In the genomic region with DNA sequence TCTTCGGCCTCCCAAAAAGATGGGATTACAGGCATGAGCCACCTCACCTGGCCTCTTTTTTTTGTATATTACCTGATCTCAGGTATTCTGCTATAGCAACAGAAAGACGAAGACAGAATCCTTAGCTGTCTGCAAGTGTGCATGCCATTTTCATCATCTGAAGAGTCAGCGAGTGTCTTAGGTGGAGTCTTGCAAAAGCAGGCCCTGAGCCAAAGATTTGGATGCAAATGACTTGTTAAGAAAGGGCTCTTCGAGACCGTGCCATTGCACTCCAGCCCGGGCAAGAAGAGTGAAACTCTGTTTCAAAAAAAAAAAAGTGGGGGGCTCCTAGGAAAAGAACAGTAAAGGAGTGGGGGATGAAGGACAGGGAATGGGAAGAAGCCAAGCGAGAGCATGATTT, we compare ENCODE assay signal across 8 cellular contexts. TPM values are rescaled to one million over a fixed set of nuclear protein-coding genes. Genes with fewer than 3 reads are reported as not detected.
A peak's percentile ranks its signal among the peaks of the same experiment; 100 is the strongest.
DNase-seq lines count a peak whose midpoint lies in the region; ATAC-seq and TF ChIP-seq lines count a peak whose summit lies in the region.

No MANE protein-coding gene starts in this region.

- H3K9me3 Mint-ChIP-seq in activated CD8-positive, alpha-beta T cell treated with anti-CD3 and anti-CD28 coated beads, Interleukin-2, amount 10 ng/mL, durations not matched to agents 7 days and 5 days (ENCODE audit: insufficient read depth): no peaks in the 10 kb centered on the region

- H3K27me3 Mint-ChIP-seq in activated CD8-positive, alpha-beta T cell treated with anti-CD3 and anti-CD28 coated beads, Interleukin-2, amount 10 ng/mL, durations not matched to agents 7 days and 5 days (ENCODE audit: low read depth): no peaks in the 10 kb centered on the region

- H3K36me3 ChIP-seq in SK-N-SH (replicated peaks in 1 of 2; ENCODE audit: control insufficient read depth in 1 of 2, insufficient read depth in 2 of 2, low read length in 1 of 2) (no peaks in the 10 kb centered on the region), iPS-18a (ENCODE audit: control insufficient read depth, low read depth, low read length) (no peaks in the 10 kb centered on the region), subcutaneous abdominal adipose tissue (ENCODE audit: control insufficient read depth in 5 of 5, insufficient read depth in 5 of 5, low read length in 5 of 5) (no peaks in the 10 kb centered on the region)

- H3K4me1 Mint-ChIP-seq in activated CD8-positive, alpha-beta T cell treated with anti-CD3 and anti-CD28 coated beads, Interleukin-2, amount 10 ng/mL, durations not matched to agents 7 days and 5 days (ENCODE audit: low read depth): peaks cover 69% of the 10 kb centered on the region

- no peaks in the 10 kb centered on the region for H3K9me3 ChIP-seq in SK-N-SH
- no peaks in the 10 kb centered on the region for H3K9me3 ChIP-seq in iPS-18a (ENCODE audit: control insufficient read depth, low read depth, low read length)
- H3K9me3 ChIP-seq in subcutaneous abdominal adipose tissue (ENCODE audit: control insufficient read depth in 5 of 5, low read length in 5 of 5): no peaks in the 10 kb centered on the region

- H3K36me3 Mint-ChIP-seq in activated CD8-positive, alpha-beta T cell treated with anti-CD3 and anti-CD28 coated beads, Interleukin-2, amount 10 ng/mL, durations not matched to agents 7 days and 5 days (ENCODE audit: low read depth): peaks cover 25% of the 10 kb centered on the region

- H3F3A ChIP-seq in SK-N-SH (replicated peaks; ENCODE audit: insufficient read depth): peaks cover 19% of the 10 kb centered on the region

- H3K4me1 ChIP-seq in SK-N-SH (ENCODE audit: control insufficient read depth in 1 of 2, insufficient read depth in 2 of 2, low read depth in 1 of 2, low read length in 1 of 2) (peaks cover 6 to 17% of the 10 kb centered on the region in 2 experiments; a peak in 3 of 4 replicates), iPS-18a (ENCODE audit: control insufficient read depth, low read depth, low read length) (peaks cover 17% of the 10 kb centered on the region), subcutaneous abdominal adipose tissue (ENCODE audit: control insufficient read depth in 5 of 5, insufficient read depth in 5 of 5, low read length in 5 of 5) (peaks cover 13 to 53% (median 35%) of the 10 kb centered on the region in 5 donors)

- DNase-seq in SK-N-SH (no peak), globus pallidus (ENCODE audit: low spot score) (no peak)
- peak; percentile 51 for DNase-seq in activated CD8-positive, alpha-beta T cell treated with anti-CD3 and anti-CD28 coated beads, Interleukin-2, amount 10 ng/mL, durations not matched to agents 7 days and 5 days

- H3K9me2 ChIP-seq in SK-N-SH: no peaks in the 10 kb centered on the region

- peak overlapping the region; percentile 100 for H3K27ac Mint-ChIP-seq in activated CD8-positive, alpha-beta T cell treated with anti-CD3 and anti-CD28 coated beads, Interleukin-2, amount 10 ng/mL, durations not matched to agents 7 days and 5 days

- TF ChIP-seq RAD21 in SK-N-SH (IDR thresholded peaks at IDR 0.05; ENCODE audit: low read length): no peak

- no peak overlapping the region for H3K4me3 ChIP-seq in SK-N-SH (ENCODE audit: low read depth in 2 of 2, low read length in 1 of 2)
- no peak overlapping the region for H3K4me3 ChIP-seq in iPS-18a (ENCODE audit: low read length)
- peak overlapping the region in 4 of 5 donors; percentile 1 to 47 (median 26) for H3K4me3 ChIP-seq in subcutaneous abdominal adipose tissue (ENCODE audit: low read depth in 1 of 5, low read length in 5 of 5)

- H3K27ac ChIP-seq in SK-N-SH (ENCODE audit: low read depth in 2 of 2, low read length in 1 of 2) (peak overlapping the region; percentile 96 to 97), iPS-18a (ENCODE audit: low read length) (no peak overlapping the region), subcutaneous abdominal adipose tissue (ENCODE audit: low read depth, low read length) (peak overlapping the region; percentile 99)

- ATAC-seq in SK-N-SH treated with all-trans-retinoic acid at 6 μM for 48 hours: no peak
- ATAC-seq in activated CD8-positive, alpha-beta T cell treated with anti-CD3 and anti-CD28 coated beads, Interleukin-2, amount 10 ng/mL, durations not matched to agents 7 days and 5 days: no peak
- no peak for ATAC-seq in GM18867 (IDR thresholded peaks at IDR 0.05; ENCODE audit: unreplicated experiment)
- no peak for ATAC-seq in GM18868 (IDR thresholded peaks at IDR 0.05; ENCODE audit: unreplicated experiment)

- H4K20me1 ChIP-seq in SK-N-SH (ENCODE audit: insufficient read depth): no peaks in the 10 kb centered on the region

- no peak for TF ChIP-seq CTCF in SK-N-SH (IDR thresholded peaks at IDR 0.05)

- POLR2A ChIA-PET in SK-N-SH (lab: Yijun Ruan, JAX): interaction anchor here (0.6 kb wide), 1 partner anchor 868 kb away, joined by 3 read pairs; no protein-coding TSS in a partner anchor
- POLR2A ChIA-PET in activated CD8-positive, alpha-beta T cell treated with anti-CD3 and anti-CD28 coated beads, Interleukin-2, amount 10 ng/mL, durations not matched to agents 7 days and 5 days (lab: Charles Lee): interaction anchor here (1.0 to 21.4 kb wide), 7 partner anchors 11 to 62 kb away, joined by 3 to 2005 read pairs (median 35); partner anchors contain the start of genes B2M, PATL2, SPG11 and TRIM69

- TF ChIP-seq EP300 in SK-N-SH (IDR thresholded peaks at IDR 0.05; ENCODE audit: borderline replicate concordance in 1 of 2, low read depth in 1 of 2, low read length in 1 of 2): no peak

- H3K9ac ChIP-seq in SK-N-SH (no peak overlapping the region; the same call in 1 of the 2 replicates), iPS-18a (ENCODE audit: low read length) (peak overlapping the region; percentile 4), subcutaneous abdominal adipose tissue (ENCODE audit: low read length in 5 of 5) (no peak overlapping the region)

- H3K4me2 ChIP-seq in SK-N-SH: peak overlapping the region; percentile 34; the same call in 1 of the 2 replicates

- H3K27me3 ChIP-seq in SK-N-SH (ENCODE audit: insufficient read depth): no peaks in the 10 kb centered on the region
- H3K27me3 ChIP-seq in iPS-18a (ENCODE audit: control insufficient read depth, insufficient read depth, low read length): peaks cover 10% of the 10 kb centered on the region
- H3K27me3 ChIP-seq in subcutaneous abdominal adipose tissue (ENCODE audit: control insufficient read depth in 5 of 5, insufficient read depth in 4 of 5, low read length in 5 of 5): no peaks in the 10 kb centered on the region

- CTCF ChIA-PET in SK-N-SH (lab: Yijun Ruan, JAX): interaction anchor here (0.7 to 1.1 kb wide), 2 partner anchors 13 to 15 kb away, joined by 3 to 5 read pairs; partner anchors contain the start of genes B2M and PATL2
- CTCF ChIA-PET in activated CD8-positive, alpha-beta T cell treated with anti-CD3 and anti-CD28 coated beads, Interleukin-2, amount 10 ng/mL, durations not matched to agents 7 days and 5 days (lab: Charles Lee): interaction anchor here (0.6 to 8.2 kb wide), 6 partner anchors 11 to 147 kb away, joined by 3 to 189 read pairs (median 35); partner anchors contain the start of genes B2M, PATL2, SPG11 and TRIM69

- 98% methylated on average over 7 of the region's 7 CpGs for WGBS in SK-N-SH (ENCODE audit: low lambda C conversion rate)

- H2AFZ ChIP-seq in SK-N-SH (ENCODE audit: low read depth): peak overlapping the region; percentile 65

- H3K79me2 ChIP-seq in SK-N-SH (ENCODE audit: insufficient read depth): peaks cover 14% of the 10 kb centered on the region; the same call in 1 of the 2 replicates

- H3K4me3 Mint-ChIP-seq in activated CD8-positive, alpha-beta T cell treated with anti-CD3 and anti-CD28 coated beads, Interleukin-2, amount 10 ng/mL, durations not matched to agents 7 days and 5 days: peak overlapping the region; percentile 99

TF ChIP-seq in SK-N-SH, 30 proteins besides CTCF, POLR2A, EP300 and RAD21 (continues in another document):
- TF ChIP-seq CHD2 (IDR thresholded peaks at IDR 0.05; ENCODE audit: low read length, partially characterized antibody): no peak
- TF ChIP-seq MEF2A (IDR thresholded peaks at IDR 0.05; ENCODE audit: borderline replicate concordance, low read depth): no peak
- no peak for TF ChIP-seq GATA2 (CRISPR knock-in tag; IDR thresholded peaks at IDR 0.05)
- TF ChIP-seq RXRA (IDR thresholded peaks at IDR 0.05; ENCODE audit: borderline replicate concordance, low read depth): no peak
- TF ChIP-seq RCOR1 (IDR thresholded peaks at IDR 0.05; ENCODE audit: low read length): no peak
- no peak for TF ChIP-seq ELF1 (IDR thresholded peaks at IDR 0.05)

TF ChIP-seq in SK-N-SH treated with all-trans-retinoic acid at 6 μM for 48 hours, 23 proteins besides CTCF, POLR2A, EP300 and RAD21:
- TF ChIP-seq ZFP30 (CRISPR knock-in tag; IDR thresholded peaks at IDR 0.05) (no peak), TOX (CRISPR knock-in tag; IDR thresholded peaks at IDR 0.05; ENCODE audit: borderline replicate concordance) (no peak), GLIS3 (CRISPR knock-in tag; IDR thresholded peaks at IDR 0.05) (no peak), TCF4 (CRISPR knock-in tag; IDR thresholded peaks at IDR 0.05; ENCODE audit: borderline replicate concordance) (no peak), RARB (CRISPR knock-in tag; IDR thresholded peaks at IDR 0.05) (no peak), ZNF565 (CRISPR knock-in tag; conservative IDR thresholded peaks at IDR 0.05; ENCODE audit: low read depth) (no peak)
TF ChIP-seq in SK-N-SH treated with all-trans-retinoic acid at 6 μM for 48 hours: peak in this region for 0.

RNA-seq across cellular contexts. Expression of gene TRIM69, which starts 10.2 kb away (rescaled TPM):
- 9.7 and 11.1 TPM in 2 replicates for polyA plus RNA-seq in SK-N-SH (2012; rRNA removed)
- polyA plus RNA-seq in SK-N-SH (2012; cell fraction: cytosol; rRNA removed): 13.2 and 13.8 TPM in 2 replicates
- 7.0 and 7.6 TPM in 2 replicates for polyA plus RNA-seq in SK-N-SH (2012; cell fraction: nucleus; rRNA removed)
- 10 to 100 TPM; 53.0 to 59.5 TPM for total RNA-seq in activated CD8-positive, alpha-beta T cell treated with anti-CD3 and anti-CD28 coated beads, Interleukin-2, amount 10 ng/mL, durations not matched to agents 7 days and 5 days

RNA-seq across cellular contexts. Expression of gene B2M, which starts 14.8 kb away (rescaled TPM):
- 1,193 and 2,153 TPM in 2 replicates for polyA plus RNA-seq in SK-N-SH (2012; rRNA removed)
- 2,055 and 2,105 TPM in 2 replicates for polyA plus RNA-seq in SK-N-SH (2012; cell fraction: cytosol; rRNA removed)
- polyA plus RNA-seq in SK-N-SH (2012; cell fraction: nucleus; rRNA removed): 408 and 638 TPM in 2 replicates
- 1,000 to 10,000 TPM; 6,300 to 6,473 TPM for total RNA-seq in activated CD8-positive, alpha-beta T cell treated with anti-CD3 and anti-CD28 coated beads, Interleukin-2, amount 10 ng/mL, durations not matched to agents 7 days and 5 days

RNA-seq across cellular contexts. Expression of gene PATL2, which starts 15.0 kb away (rescaled TPM):
- 0.13 and 0.31 TPM in 2 replicates for polyA plus RNA-seq in SK-N-SH (2012; rRNA removed)
- polyA plus RNA-seq in SK-N-SH (2012; cell fraction: cytosol; rRNA removed): 0.01 and 0.04 TPM in 2 replicates
- polyA plus RNA-seq in SK-N-SH (2012; cell fraction: nucleus; rRNA removed): 1.1 and 1.7 TPM in 2 replicates
- total RNA-seq in activated CD8-positive, alpha-beta T cell treated with anti-CD3 and anti-CD28 coated beads, Interleukin-2, amount 10 ng/mL, durations not matched to agents 7 days and 5 days: 10 to 100 TPM; 27.4 to 29.6 TPM

Comparison
In these comparisons a context has a peak if more than half of its experiments do, and no peak if none do; other contexts are left out.
1. H3K4me3 ChIP-seq: peak in subcutaneous abdominal adipose tissue (4 of 5); none in SK-N-SH (0 of 2) and iPS-18a (single experiment).